Comparison of ENCODE assay signal across 23 cellular contexts in the genomic region with DNA sequence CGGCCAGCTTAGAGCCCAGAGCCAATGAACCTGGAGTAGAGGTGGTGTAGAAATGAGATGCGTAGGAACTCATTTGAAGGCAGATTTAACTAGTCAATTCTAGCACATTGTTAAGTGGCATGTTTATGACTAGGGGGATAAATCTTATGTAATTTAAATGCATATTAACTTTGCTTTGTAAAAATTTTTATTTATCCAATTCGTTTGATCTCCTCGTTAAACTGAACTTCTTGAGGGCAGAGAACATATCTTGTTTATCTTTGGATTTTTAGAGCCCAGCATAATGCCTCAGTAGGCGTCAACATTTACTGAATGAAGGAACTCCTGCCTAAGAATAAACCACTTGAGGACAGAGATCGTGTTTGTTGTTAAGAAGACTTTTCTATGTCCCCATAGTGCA.
"Had no signal": no experiment of that assay in that cellular context is flagged by ENCODE, and none has a peak within 500 bp of the region (broad histone marks: within the 10 kb centered on the region; RNA-seq: fewer than 3 reads in every experiment).

No MANE protein-coding gene starts in this region.

- ATAC-seq: foreskin keratinocyte; gastroesophageal sphincter; heart left ventricle; left colon; left lung; left ventricle myocardium superior; lower lobe of right lung; mucosa of descending colon; naive thymus-derived CD8-positive, alpha-beta T cell had no signal

- FAIRE-seq: colon, endothelial cell of umbilical vein, frontal cortex, kidney had no signal

- DNase-seq: dermis blood vessel endothelial cell; dorsolateral prefrontal cortex; effector CD4-positive, alpha-beta T cell; effector memory CD4-positive, alpha-beta T cell; foreskin keratinocyte; heart left ventricle; hypothalamus; immature natural killer cell; islet precursor cell; kidney; kidney glomerular epithelial cell; left colon; left lung; left ventricle myocardium superior; lower lobe of right lung; mesenchymal stem cell; mucosa of descending colon; naive B cell; naive thymus-derived CD8-positive, alpha-beta T cell had no signal
